Comparison of ENCODE assay signal across 7 cellular contexts in the genomic region with DNA sequence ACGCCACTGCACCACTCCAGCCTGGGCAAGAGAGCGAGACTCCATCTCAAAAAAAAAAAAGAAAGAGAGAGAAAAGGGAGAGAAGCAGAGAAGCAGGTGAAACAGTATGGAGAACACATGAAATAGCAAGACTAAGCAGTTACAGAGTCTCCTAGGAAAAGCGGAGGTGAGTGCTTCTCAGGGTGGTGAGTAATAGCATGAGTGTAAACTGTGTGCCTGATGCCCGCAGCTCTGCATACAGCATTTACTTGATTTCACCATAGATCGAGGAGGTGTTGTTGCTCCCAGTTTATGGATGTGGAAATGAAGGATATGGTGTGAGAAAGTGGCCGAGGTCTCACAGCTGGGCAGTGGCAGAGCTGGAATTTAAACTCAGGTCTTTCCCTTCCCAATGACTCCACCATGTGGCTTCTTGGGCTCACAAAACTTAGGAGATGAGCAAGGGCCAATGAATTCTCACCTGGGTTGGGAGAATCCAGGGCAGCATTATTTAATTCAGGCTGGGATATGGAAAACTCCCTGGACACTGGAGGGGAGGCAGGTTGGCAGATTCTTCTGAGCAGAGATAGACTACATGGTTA. TPM values are rescaled to one million over a fixed set of nuclear protein-coding genes. Genes with fewer than 3 reads are reported as not detected.
"Had no signal": no experiment of that assay in that cellular context is flagged by ENCODE, and none has a peak within 500 bp of the region (broad histone marks: within the 10 kb centered on the region; RNA-seq: fewer than 3 reads in every experiment).

No MANE protein-coding gene starts in this region.

RNA-seq across cellular contexts. Expression of a gene that starts 10.1 kb away (rescaled TPM):
- total RNA-seq: activated CD4-positive, alpha-beta memory T cell treated with anti-CD3 and anti-CD28 coated beads, Interleukin-2, amount 10 ng/mL, durations not matched to agents 7 days and 5 days; activated CD4-positive, alpha-beta T cell treated with anti-CD3 and anti-CD28 coated beads, Interleukin-2, amount 10 ng/mL, durations not matched to agents 7 days and 5 days; activated naive CD8-positive, alpha-beta T cell treated with anti-CD3 and anti-CD28 coated beads, Interleukin-2, amount 10 ng/mL, durations not matched to agents 7 days and 5 days; astrocyte; dermis blood vessel endothelial cell; epithelial cell of proximal tubule; T-helper 17 cell had no signal
